34 cellular contexts compared by ENCODE assay signal in genomic region chr2:193156480-193156879, GRCh38.
"Had no signal": no experiment of that assay in that cellular context is flagged by ENCODE, and none has a peak within 500 bp of the region (broad histone marks: within the 10 kb centered on the region; RNA-seq: fewer than 3 reads in every experiment).

No MANE protein-coding gene starts in this region.

- ATAC-seq: activated CD4-positive, alpha-beta T cell treated with anti-CD3 and anti-CD28 coated beads for 36 hours; activated CD4-positive, CD25-positive, alpha-beta regulatory T cell treated with anti-CD3 and anti-CD28 coated beads, Interleukin-2, amount 50 U/mL, for 24 hours; activated CD8-positive, alpha-beta T cell treated with anti-CD3 and anti-CD28 coated beads for 36 hours; activated naive CD4-positive, alpha-beta T cell treated with anti-CD3 and anti-CD28 coated beads, Interleukin-2, amount 50 U/mL, for 72 hours; activated T-cell treated with anti-CD3 and anti-CD28 coated beads, Interleukin-2, amount 50 U/mL, for 4 hours; activated T-cell treated with anti-CD3 and anti-CD28 coated beads, Interleukin-2, amount 50 U/mL, for 72 hours; activated T-helper 17 cell treated with anti-CD3 and anti-CD28 coated beads, Interleukin-2, amount 50 U/mL, for 72 hours; body of pancreas; WTC11 had no signal

- H3K36me3 ChIP-seq: adrenal gland, brain microvascular endothelial cell, breast epithelium, WERI-Rb-1 had no signal

- H3K27me3 ChIP-seq: adrenal gland, body of pancreas, brain microvascular endothelial cell, breast epithelium had no signal

- H3K9me3 ChIP-seq: adrenal gland, body of pancreas, breast epithelium had no signal

- DNase-seq: activated CD4-positive, alpha-beta memory T cell treated with anti-CD3 and anti-CD28 coated beads for 36 hours; activated CD4-positive, alpha-beta T cell treated with anti-CD3 and anti-CD28 coated beads for 1 hour; activated CD4-positive, alpha-beta T cell treated with anti-CD3 and anti-CD28 coated beads for 36 hours; activated CD4-positive, alpha-beta T cell treated with anti-CD3 and anti-CD28 coated beads for 48 hours; activated CD4-positive, alpha-beta T cell treated with anti-CD3 and anti-CD28 coated beads, Interleukin-2, amount 10 ng/mL, durations not matched to agents 7 days and 5 days; activated CD4-positive, alpha-beta T cell treated with anti-CD3 and anti-CD28 coated beads, Interleukin-2, amount 50 U/mL, for 4 hours; activated CD4-positive, CD25-positive, alpha-beta regulatory T cell; activated CD8-positive, alpha-beta memory T cell treated with anti-CD3 and anti-CD28 coated beads, Interleukin-2, amount 50 U/mL, for 4 hours; activated CD8-positive, alpha-beta T cell treated with anti-CD3 and anti-CD28 coated beads for 36 hours; activated effector memory CD4-positive, alpha-beta T cell treated with anti-CD3 and anti-CD28 coated beads, Interleukin-2, amount 50 U/mL, for 16 hours; activated gamma-delta T cell treated with Interleukin-2 at 50 U/mL for 16 hours; activated naive CD4-positive, alpha-beta T cell; activated naive CD4-positive, alpha-beta T cell treated with anti-CD3 and anti-CD28 coated beads for 36 hours; activated naive CD4-positive, alpha-beta T cell treated with anti-CD3 and anti-CD28 coated beads, Interleukin-2, amount 50 U/mL, for 16 hours; activated naive CD8-positive, alpha-beta T cell treated with anti-CD3 and anti-CD28 coated beads for 36 hours; activated T-cell treated with anti-CD3 and anti-CD28 coated beads for 4 hours; activated T-cell treated with anti-CD3 and anti-CD28 coated beads, Interleukin-2, amount 50 U/mL, for 1 hour; activated T-cell treated with anti-CD3 and anti-CD28 coated beads, Interleukin-2, amount 50 U/mL, for 4 hours; activated T-cell treated with anti-CD3 and anti-CD28 coated beads, Interleukin-2, amount 50 U/mL, for 72 hours; adrenal gland; amniotic stem cell; aorta; body of pancreas; brain microvascular endothelial cell; central memory CD4-positive, alpha-beta T cell; T-helper 1 cell; T-helper 2 cell; T-helper 9 cell; WERI-Rb-1 had no signal

- H3K4me3 ChIP-seq: adrenal gland, body of pancreas, breast epithelium had no signal

- H3K27ac ChIP-seq: adrenal gland, body of pancreas, brain microvascular endothelial cell, breast epithelium, WERI-Rb-1 had no signal

- H3K4me1 ChIP-seq: adrenal gland, body of pancreas, breast epithelium had no signal
